27 cellular contexts compared by ENCODE assay signal in the genomic region with DNA sequence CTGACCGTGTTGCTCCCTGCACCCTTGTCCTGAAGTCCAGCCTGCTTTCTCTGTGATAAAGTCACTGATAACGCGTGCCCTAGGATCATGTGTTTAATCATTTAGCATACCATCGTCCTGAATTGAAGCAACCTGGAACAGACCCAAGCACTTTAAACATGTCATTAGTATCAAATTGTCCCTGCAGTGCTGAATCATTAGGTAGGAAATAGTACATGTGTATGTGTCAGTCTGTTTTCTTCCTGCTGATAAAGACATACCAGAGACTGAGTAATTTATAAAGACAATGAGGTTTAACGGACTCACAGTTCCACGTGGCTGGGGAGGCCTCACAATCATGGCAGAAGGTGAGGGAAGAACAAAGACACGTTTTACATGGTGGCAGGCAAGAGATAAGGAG. TPM values are rescaled to one million over a fixed set of nuclear protein-coding genes. Genes with fewer than 3 reads are reported as not detected.
"Had no signal": no experiment of that assay in that cellular context is flagged by ENCODE, and none has a peak within 500 bp of the region (broad histone marks: within the 10 kb centered on the region; RNA-seq: fewer than 3 reads in every experiment).

No MANE protein-coding gene starts in this region.

- H3K9me3 ChIP-seq: ascending aorta, ovary, sigmoid colon, thyroid gland had no signal

- H3K27me3 ChIP-seq: ascending aorta, cardiac muscle cell, ovary, thyroid gland had no signal

- H3K9me3 Mint-ChIP-seq: activated naive CD4-positive, alpha-beta T cell treated with anti-CD3 and anti-CD28 coated beads, Interleukin-2, amount 50 U/mL, for 24 hours; immature natural killer cell had no signal

- H3K36me3 ChIP-seq: ascending aorta, cardiac muscle cell, ovary, sigmoid colon, thyroid gland, WERI-Rb-1 had no signal

- ATAC-seq: activated T-cell treated with anti-CD3 and anti-CD28 coated beads, Interleukin-2, amount 50 U/mL, for 72 hours; foreskin keratinocyte; naive thymus-derived CD4-positive, alpha-beta T cell had no signal

- H3K27ac Mint-ChIP-seq: activated naive CD4-positive, alpha-beta T cell treated with anti-CD3 and anti-CD28 coated beads, Interleukin-2, amount 50 U/mL, for 24 hours; activated T-cell treated with anti-CD3 and anti-CD28 coated beads, Interleukin-2, amount 50 U/mL, for 72 hours; immature natural killer cell; naive thymus-derived CD4-positive, alpha-beta T cell had no signal

- H3K4me1 ChIP-seq: ascending aorta, foreskin keratinocyte, sigmoid colon, thyroid gland had no signal

- H3K4me3 Mint-ChIP-seq: activated naive CD4-positive, alpha-beta T cell treated with anti-CD3 and anti-CD28 coated beads, Interleukin-2, amount 50 U/mL, for 24 hours; activated T-cell treated with anti-CD3 and anti-CD28 coated beads, Interleukin-2, amount 50 U/mL, for 72 hours; immature natural killer cell; naive thymus-derived CD4-positive, alpha-beta T cell had no signal

- H3K4me1 Mint-ChIP-seq: activated naive CD4-positive, alpha-beta T cell treated with anti-CD3 and anti-CD28 coated beads, Interleukin-2, amount 50 U/mL, for 24 hours; immature natural killer cell; naive thymus-derived CD4-positive, alpha-beta T cell had no signal

- H3K4me3 ChIP-seq: ascending aorta, cardiac muscle cell, ovary, sigmoid colon, thyroid gland had no signal

- H3K36me3 Mint-ChIP-seq: immature natural killer cell had no signal

- DNase-seq: activated CD4-positive, alpha-beta T cell treated with anti-CD3 and anti-CD28 coated beads for 1 hour; activated CD8-positive, alpha-beta memory T cell treated with anti-CD3 and anti-CD28 coated beads for 24 hours; activated CD8-positive, alpha-beta memory T cell treated with anti-CD3 and anti-CD28 coated beads, Interleukin-2, amount 50 U/mL, for 48 hours; activated gamma-delta T cell; activated T-cell treated with anti-CD3 and anti-CD28 coated beads, Interleukin-2, amount 50 U/mL, for 72 hours; immature natural killer cell; kidney glomerular epithelial cell; mesendoderm; naive thymus-derived CD4-positive, alpha-beta T cell; ovary; sigmoid colon; stimulated activated naive CD4-positive, alpha-beta T cell; SW 1271; T-helper 2 cell; thyroid gland; WERI-Rb-1 had no signal

- H3K27ac ChIP-seq: ascending aorta, cardiac muscle cell, foreskin keratinocyte, ovary, sigmoid colon, thyroid gland, WERI-Rb-1 had no signal

RNA-seq across cellular contexts. Expression of gene ASB18, which starts 2.8 kb away (rescaled TPM):
- total RNA-seq: activated T-cell treated with anti-CD3 and anti-CD28 coated beads, Interleukin-2, amount 50 U/mL, for 72 hours; ascending aorta; cardiac muscle cell; dermis microvascular lymphatic vessel endothelial cell; epithelial cell of proximal tubule; fibroblast of lung; foreskin keratinocyte; lower leg skin; mucosa of gallbladder; naive thymus-derived CD4-positive, alpha-beta T cell; ovary; sigmoid colon; thyroid gland; ureter had no signal
- polyA plus RNA-seq: adipose tissue; fibroblast of lung; foreskin keratinocyte; immature natural killer cell; naive thymus-derived CD4-positive, alpha-beta T cell; ovary; sigmoid colon had no signal
